18 cellular contexts compared by ENCODE assay signal in genomic region chr9:2289234-2289755, GRCh38.
"Had no signal": no experiment of that assay in that cellular context is flagged by ENCODE, and none has a peak within 500 bp of the region (broad histone marks: within the 10 kb centered on the region; RNA-seq: fewer than 3 reads in every experiment).

No MANE protein-coding gene starts in this region.

- H3K27me3 ChIP-seq: colonic mucosa, heart left ventricle, left lung, neutrophil, right lobe of liver had no signal

- H3K4me1 ChIP-seq: colonic mucosa, heart left ventricle, left lung had no signal

- H3K4me3 ChIP-seq: colonic mucosa, heart left ventricle, left lung, right lobe of liver had no signal

- H3K36me3 Mint-ChIP-seq: memory B cell had no signal

- H3K27ac ChIP-seq: colonic mucosa, heart left ventricle, left lung, neutrophil, right lobe of liver, VCaP had no signal

- ATAC-seq: activated CD4-positive, alpha-beta T cell treated with anti-CD3 and anti-CD28 coated beads for 36 hours; activated CD8-positive, alpha-beta T cell treated with anti-CD3 and anti-CD28 coated beads for 36 hours; activated naive CD8-positive, alpha-beta T cell treated with anti-CD3 and anti-CD28 coated beads, Interleukin-2, amount 50 U/mL, for 24 hours; heart left ventricle; left lung; right lobe of liver had no signal

- H3K27ac Mint-ChIP-seq: activated CD4-positive, alpha-beta T cell treated with anti-CD3 and anti-CD28 coated beads for 36 hours; activated CD8-positive, alpha-beta T cell treated with anti-CD3 and anti-CD28 coated beads for 36 hours; activated naive CD8-positive, alpha-beta T cell treated with anti-CD3 and anti-CD28 coated beads, Interleukin-2, amount 50 U/mL, for 24 hours; memory B cell had no signal

- H3K9me3 Mint-ChIP-seq: activated CD8-positive, alpha-beta T cell treated with anti-CD3 and anti-CD28 coated beads for 36 hours; activated naive CD8-positive, alpha-beta T cell treated with anti-CD3 and anti-CD28 coated beads, Interleukin-2, amount 50 U/mL, for 24 hours; memory B cell had no signal

- H3K4me1 Mint-ChIP-seq: activated CD4-positive, alpha-beta T cell treated with anti-CD3 and anti-CD28 coated beads for 36 hours; activated naive CD8-positive, alpha-beta T cell treated with anti-CD3 and anti-CD28 coated beads, Interleukin-2, amount 50 U/mL, for 24 hours; memory B cell had no signal

- H3K4me3 Mint-ChIP-seq: activated CD4-positive, alpha-beta T cell treated with anti-CD3 and anti-CD28 coated beads for 36 hours; activated CD8-positive, alpha-beta T cell treated with anti-CD3 and anti-CD28 coated beads for 36 hours; activated naive CD8-positive, alpha-beta T cell treated with anti-CD3 and anti-CD28 coated beads, Interleukin-2, amount 50 U/mL, for 24 hours; memory B cell had no signal

- H3K36me3 ChIP-seq: colonic mucosa, heart left ventricle, left lung, neutrophil, right lobe of liver had no signal

- DNase-seq: activated CD4-positive, alpha-beta T cell treated with anti-CD3 and anti-CD28 coated beads for 36 hours; activated CD8-positive, alpha-beta memory T cell treated with anti-CD3 and anti-CD28 coated beads, Interleukin-2, amount 50 U/mL, for 4 hours; activated CD8-positive, alpha-beta T cell treated with anti-CD3 and anti-CD28 coated beads for 36 hours; activated naive CD8-positive, alpha-beta T cell treated with anti-CD3 and anti-CD28 coated beads, Interleukin-2, amount 50 U/mL, for 24 hours; colonic mucosa; foreskin melanocyte; heart left ventricle; left lung; posterior cingulate gyrus; right lobe of liver; stimulated activated CD4-positive, alpha-beta T cell treated with anti-CD3 and anti-CD28 coated beads, Interleukin-2, amount 100 ng/mL, for 24 hours; stimulated activated naive CD4-positive, alpha-beta T cell; substantia nigra; T1000; trophoblast cell had no signal
